In the genomic region with DNA sequence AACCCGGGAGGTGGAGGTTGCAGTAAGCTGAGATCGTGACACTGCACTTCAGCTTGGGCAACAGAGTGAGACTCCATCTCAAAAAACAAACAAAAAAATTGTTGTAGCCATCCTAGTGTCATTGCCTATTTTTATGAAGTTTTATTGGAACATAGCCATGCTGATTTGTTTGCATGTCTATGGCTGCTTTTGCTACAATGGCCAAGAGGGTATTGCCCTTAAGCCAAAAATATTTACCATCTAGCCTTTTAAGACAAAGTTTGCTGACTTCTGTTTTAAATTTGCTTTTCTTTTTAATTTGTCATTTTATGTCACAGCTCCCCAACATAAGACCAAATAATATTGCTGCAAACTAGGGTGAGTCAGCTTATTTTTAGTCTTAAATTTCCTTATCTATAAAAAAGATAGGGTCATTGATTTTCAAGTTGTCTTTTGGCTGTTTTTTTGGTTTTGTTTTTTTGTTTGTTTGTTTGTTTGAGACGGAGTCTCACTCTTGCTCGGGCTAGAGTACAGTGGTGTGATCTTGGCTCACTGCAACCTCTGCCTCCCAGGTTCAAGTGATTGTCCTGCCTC, we compare ENCODE assay signal across 1 cellular context.
TF ChIP-seq lines count a peak whose summit lies in the region.

No MANE protein-coding gene starts in this region.

TF ChIP-seq in GM23338, 12 proteins besides CTCF, POLR2A, EP300 and RAD21 (continued from another document):
- TF ChIP-seq, protein P1, sequence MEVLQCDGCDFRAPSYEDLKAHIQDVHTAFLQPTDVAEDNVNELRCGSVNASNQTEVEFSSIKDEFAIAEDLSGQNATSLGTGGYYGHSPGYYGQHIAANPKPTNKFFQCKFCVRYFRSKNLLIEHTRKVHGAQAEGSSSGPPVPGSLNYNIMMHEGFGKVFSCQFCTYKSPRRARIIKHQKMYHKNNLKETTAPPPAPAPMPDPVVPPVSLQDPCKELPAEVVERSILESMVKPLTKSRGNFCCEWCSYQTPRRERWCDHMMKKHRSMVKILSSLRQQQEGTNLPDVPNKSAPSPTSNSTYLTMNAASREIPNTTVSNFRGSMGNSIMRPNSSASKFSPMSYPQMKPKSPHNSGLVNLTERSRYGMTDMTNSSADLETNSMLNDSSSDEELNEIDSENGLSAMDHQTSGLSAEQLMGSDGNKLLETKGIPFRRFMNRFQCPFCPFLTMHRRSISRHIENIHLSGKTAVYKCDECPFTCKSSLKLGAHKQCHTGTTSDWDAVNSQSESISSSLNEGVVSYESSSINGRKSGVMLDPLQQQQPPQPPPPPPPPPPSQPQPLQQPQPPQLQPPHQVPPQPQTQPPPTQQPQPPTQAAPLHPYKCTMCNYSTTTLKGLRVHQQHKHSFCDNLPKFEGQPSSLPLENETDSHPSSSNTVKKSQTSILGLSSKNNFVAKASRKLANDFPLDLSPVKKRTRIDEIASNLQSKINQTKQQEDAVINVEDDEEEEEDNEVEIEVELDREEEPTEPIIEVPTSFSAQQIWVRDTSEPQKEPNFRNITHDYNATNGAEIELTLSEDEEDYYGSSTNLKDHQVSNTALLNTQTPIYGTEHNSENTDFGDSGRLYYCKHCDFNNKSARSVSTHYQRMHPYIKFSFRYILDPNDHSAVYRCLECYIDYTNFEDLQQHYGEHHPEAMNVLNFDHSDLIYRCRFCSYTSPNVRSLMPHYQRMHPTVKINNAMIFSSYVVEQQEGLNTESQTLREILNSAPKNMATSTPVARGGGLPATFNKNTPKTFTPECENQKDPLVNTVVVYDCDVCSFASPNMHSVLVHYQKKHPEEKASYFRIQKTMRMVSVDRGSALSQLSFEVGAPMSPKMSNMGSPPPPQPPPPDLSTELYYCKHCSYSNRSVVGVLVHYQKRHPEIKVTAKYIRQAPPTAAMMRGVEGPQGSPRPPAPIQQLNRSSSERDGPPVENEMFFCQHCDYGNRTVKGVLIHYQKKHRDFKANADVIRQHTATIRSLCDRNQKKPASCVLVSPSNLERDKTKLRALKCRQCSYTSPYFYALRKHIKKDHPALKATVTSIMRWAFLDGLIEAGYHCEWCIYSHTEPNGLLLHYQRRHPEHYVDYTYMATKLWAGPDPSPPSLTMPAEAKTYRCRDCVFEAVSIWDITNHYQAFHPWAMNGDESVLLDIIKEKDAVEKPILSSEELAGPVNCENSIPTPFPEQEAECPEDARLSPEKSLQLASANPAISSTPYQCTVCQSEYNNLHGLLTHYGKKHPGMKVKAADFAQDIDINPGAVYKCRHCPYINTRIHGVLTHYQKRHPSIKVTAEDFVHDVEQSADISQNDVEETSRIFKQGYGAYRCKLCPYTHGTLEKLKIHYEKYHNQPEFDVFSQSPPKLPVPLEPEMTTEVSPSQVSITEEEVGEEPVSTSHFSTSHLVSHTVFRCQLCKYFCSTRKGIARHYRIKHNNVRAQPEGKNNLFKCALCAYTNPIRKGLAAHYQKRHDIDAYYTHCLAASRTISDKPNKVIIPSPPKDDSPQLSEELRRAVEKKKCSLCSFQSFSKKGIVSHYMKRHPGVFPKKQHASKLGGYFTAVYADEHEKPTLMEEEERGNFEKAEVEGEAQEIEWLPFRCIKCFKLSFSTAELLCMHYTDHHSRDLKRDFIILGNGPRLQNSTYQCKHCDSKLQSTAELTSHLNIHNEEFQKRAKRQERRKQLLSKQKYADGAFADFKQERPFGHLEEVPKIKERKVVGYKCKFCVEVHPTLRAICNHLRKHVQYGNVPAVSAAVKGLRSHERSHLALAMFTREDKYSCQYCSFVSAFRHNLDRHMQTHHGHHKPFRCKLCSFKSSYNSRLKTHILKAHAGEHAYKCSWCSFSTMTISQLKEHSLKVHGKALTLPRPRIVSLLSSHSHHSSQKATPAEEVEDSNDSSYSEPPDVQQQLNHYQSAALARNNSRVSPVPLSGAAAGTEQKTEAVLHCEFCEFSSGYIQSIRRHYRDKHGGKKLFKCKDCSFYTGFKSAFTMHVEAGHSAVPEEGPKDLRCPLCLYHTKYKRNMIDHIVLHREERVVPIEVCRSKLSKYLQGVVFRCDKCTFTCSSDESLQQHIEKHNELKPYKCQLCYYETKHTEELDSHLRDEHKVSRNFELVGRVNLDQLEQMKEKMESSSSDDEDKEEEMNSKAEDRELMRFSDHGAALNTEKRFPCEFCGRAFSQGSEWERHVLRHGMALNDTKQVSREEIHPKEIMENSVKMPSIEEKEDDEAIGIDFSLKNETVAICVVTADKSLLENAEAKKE (CRISPR knock-in tag; IDR thresholded peaks at IDR 0.05), result no peak
- TF ChIP-seq EZH2phosphoT487 (IDR thresholded peaks at IDR 0.05; ENCODE audit: unreplicated experiment) (no peak), POLR2AphosphoS5 (IDR thresholded peaks at IDR 0.05; ENCODE audit: low read depth) (no peak)
- TF ChIP-seq, protein P2, sequence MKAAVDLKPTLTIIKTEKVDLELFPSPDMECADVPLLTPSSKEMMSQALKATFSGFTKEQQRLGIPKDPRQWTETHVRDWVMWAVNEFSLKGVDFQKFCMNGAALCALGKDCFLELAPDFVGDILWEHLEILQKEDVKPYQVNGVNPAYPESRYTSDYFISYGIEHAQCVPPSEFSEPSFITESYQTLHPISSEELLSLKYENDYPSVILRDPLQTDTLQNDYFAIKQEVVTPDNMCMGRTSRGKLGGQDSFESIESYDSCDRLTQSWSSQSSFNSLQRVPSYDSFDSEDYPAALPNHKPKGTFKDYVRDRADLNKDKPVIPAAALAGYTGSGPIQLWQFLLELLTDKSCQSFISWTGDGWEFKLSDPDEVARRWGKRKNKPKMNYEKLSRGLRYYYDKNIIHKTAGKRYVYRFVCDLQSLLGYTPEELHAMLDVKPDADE (IDR thresholded peaks at IDR 0.05), result no peak
